In genomic region chr1:215640429-215641148, GRCh38 we compare ENCODE assay signal across 24 cellular contexts.
"Had no signal": no experiment of that assay in that cellular context is flagged by ENCODE, and none has a peak within 500 bp of the region (broad histone marks: within the 10 kb centered on the region; RNA-seq: fewer than 3 reads in every experiment).

No MANE protein-coding gene starts in this region.

- H2AFZ ChIP-seq: neural progenitor cell, parathyroid adenoma had no signal

- H3K4me2 ChIP-seq: neural progenitor cell had no signal

- H3K4me1 ChIP-seq: parathyroid adenoma, psoas muscle, upper lobe of left lung had no signal

- DNase-seq: natural killer cell; occipital lobe; ovary; posterior cingulate gyrus; psoas muscle; right cardiac atrium; stimulated activated CD4-positive, alpha-beta T cell treated with anti-CD3 and anti-CD28 coated beads, Interleukin-15, amount 100 ng/mL, for 24 hours; stimulated activated CD4-positive, alpha-beta T cell treated with anti-CD3 and anti-CD28 coated beads, Interleukin-2, amount 100 ng/mL, for 24 hours; stimulated activated CD4-positive, alpha-beta T cell treated with anti-CD3 and anti-CD28 coated beads, Interleukin-2, amount 100 ng/mL, for 48 hours; stimulated activated CD4-positive, alpha-beta T cell treated with anti-CD3 and anti-CD28 coated beads, Interleukin-4, amount 100 ng/mL, for 24 hours; stimulated activated naive B cell treated with anti-CD40 and anti-IgM and Interleukin-4, amounts not matched to agents 10 μg/mL and 1 μg/mL and 100 μg/mL, for 72 hours; stimulated activated naive CD4-positive, alpha-beta T cell treated with Interleukin-2 at 50 U/mL for 16 hours; stomach; thyroid gland had no signal

- H3K4me3 ChIP-seq: neural progenitor cell, ovary, psoas muscle, skin epidermis, stomach, thoracic aorta, thyroid gland, tibial nerve, upper lobe of left lung, vagina had no signal

- H3K9ac ChIP-seq: neural progenitor cell, parathyroid adenoma had no signal

- FAIRE-seq: urothelium cell line had no signal

- H3K27ac ChIP-seq: neural progenitor cell, ovary, parathyroid adenoma, psoas muscle, skin epidermis, stomach, thoracic aorta, thyroid gland, tibial nerve, upper lobe of left lung, vagina had no signal

- H3K79me2 ChIP-seq: parathyroid adenoma had no signal

- H3K36me3 ChIP-seq: neural progenitor cell, ovary, stomach, thoracic aorta, thyroid gland, tibial nerve, upper lobe of left lung, vagina had no signal

- H3K9me3 ChIP-seq: ovary, psoas muscle, stomach, thoracic aorta, thyroid gland, tibial nerve, upper lobe of left lung, vagina had no signal

- ATAC-seq: natural killer cell; psoas muscle; right cardiac atrium; sciatic nerve; stimulated activated effector memory CD8-positive, alpha-beta T cell treated with anti-CD3 and anti-CD28 coated beads, Interleukin-12 subunit alpha, Interleukin-12 subunit beta, amount 100 ng/mL, for 72 hours; stimulated activated naive B cell treated with anti-CD40 and anti-IgM and Interleukin-4, amounts not matched to agents 10 μg/mL and 1 μg/mL and 100 μg/mL, for 72 hours had no signal

- H3K27me3 ChIP-seq: neural progenitor cell, ovary, stomach, thyroid gland, tibial nerve, upper lobe of left lung, vagina had no signal
